In the genomic region with DNA sequence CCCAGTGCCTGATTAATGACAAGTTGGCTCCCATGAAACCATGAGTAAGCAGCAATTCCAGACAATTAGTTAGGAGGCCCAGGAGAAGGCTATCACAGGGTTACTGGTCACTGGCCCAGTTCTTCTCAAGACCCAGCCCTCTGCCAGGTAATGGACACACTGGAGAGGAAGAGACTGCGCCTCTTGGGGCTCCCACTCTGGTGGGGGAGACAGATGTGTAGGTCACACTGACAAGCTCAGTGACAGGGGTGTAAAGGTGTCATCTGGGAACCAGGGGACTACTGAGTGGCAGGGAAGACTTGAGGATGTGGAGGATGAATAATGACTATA, we compare ENCODE assay signal across 18 cellular contexts. TPM values are rescaled to one million over a fixed set of nuclear protein-coding genes. Genes with fewer than 3 reads are reported as not detected.
DNase-seq lines count a peak whose midpoint lies in the region; ATAC-seq and TF ChIP-seq lines count a peak whose summit lies in the region.
"Had no signal": no experiment of that assay in that cellular context is flagged by ENCODE, and none has a peak within 500 bp of the region (broad histone marks: within the 10 kb centered on the region; RNA-seq: fewer than 3 reads in every experiment).

No MANE protein-coding gene starts in this region.

- H3K36me3 Mint-ChIP-seq in CD4-positive, alpha-beta T cell (ENCODE audit: low read depth): no peaks in the 10 kb centered on the region
- H3K36me3 Mint-ChIP-seq in brain: no peaks in the 10 kb centered on the region

- H3K79me2 ChIP-seq in osteoblast (ENCODE audit: insufficient read depth, low read length): no peaks in the 10 kb centered on the region

- ATAC-seq in CD4-positive, alpha-beta T cell (ENCODE audit: poor library complexity): no peak
- no peak for ATAC-seq in upper lobe of left lung (ENCODE audit: low FRiP score in 2 of 2)
- ATAC-seq: Panc1 had no signal

- CTCF ChIA-PET in CD4-positive, alpha-beta T cell (lab: Charles Lee): no interaction called here

- H3K4me3 Mint-ChIP-seq in CD4-positive, alpha-beta T cell: peak overlapping the region; percentile 20
- H3K4me3 Mint-ChIP-seq in brain: peak overlapping the region in 3 of 5 experiments; percentile 10 to 52 (median 37)

- no peak for DNase-seq in CD4-positive, alpha-beta T cell
- DNase-seq in D341Med (ENCODE audit: low spot score) (peak; percentile 3), osteoblast (ENCODE audit: insufficient read length, low spot score, missing footprints) (peak; percentile 74), upper lobe of left lung (no peak), KG1 (lab: John Stamatoyannopoulos, UW) (no peak), BE2C (no peak)
- DNase-seq: CD4-positive, alpha-beta memory T cell; DMS153; Kasumi-1; NCI-H1694; NCI-H2081; NCI-H2171 treated with DMSO at 0.1 percent for 48 hours had no signal

- H3K4me1 Mint-ChIP-seq in CD4-positive, alpha-beta T cell (ENCODE audit: low read depth): peaks cover 15% of the 10 kb centered on the region
- peaks cover 52% of the 10 kb centered on the region for H3K4me1 Mint-ChIP-seq in brain

- WGBS in upper lobe of left lung, 2 donors: 85 to 100% methylated on average over 1 of the region's 1 CpG

- no peak overlapping the region for H3K27ac Mint-ChIP-seq in CD4-positive, alpha-beta T cell
- no peak overlapping the region for H3K27ac Mint-ChIP-seq in brain
- H3K27ac Mint-ChIP-seq: IgD-negative memory B cell had no signal

- TF ChIP-seq CTCF in CD4-positive, alpha-beta T cell (IDR thresholded peaks at IDR 0.05): no peak
- TF ChIP-seq CTCF in brain (conservative IDR thresholded peaks at IDR 0.05) (no peak), osteoblast (IDR thresholded peaks at IDR 0.05; ENCODE audit: extremely low read depth, low read depth, low read length) (no peak), upper lobe of left lung (IDR thresholded peaks at IDR 0.05) (no peak), BE2C (IDR thresholded peaks at IDR 0.05; ENCODE audit: low read depth, low read length) (no peak)

- no peak for TF ChIP-seq POLR2A in upper lobe of left lung (IDR thresholded peaks at IDR 0.05)

- peaks cover 4% of the 10 kb centered on the region for H4K20me1 ChIP-seq in osteoblast (ENCODE audit: insufficient read depth, low read length)

- H3K36me3 ChIP-seq in osteoblast (ENCODE audit: insufficient read depth, low read length): no peaks in the 10 kb centered on the region
- no peaks in the 10 kb centered on the region for H3K36me3 ChIP-seq in upper lobe of left lung
- H3K36me3 ChIP-seq in BE2C: no peaks in the 10 kb centered on the region

- peaks cover 91% of the 10 kb centered on the region for H3K27me3 Mint-ChIP-seq in CD4-positive, alpha-beta T cell
- H3K27me3 Mint-ChIP-seq in brain: peaks cover 40% of the 10 kb centered on the region

- TF ChIP-seq EP300 in upper lobe of left lung (IDR thresholded peaks at IDR 0.05): no peak

- peaks cover 90% of the 10 kb centered on the region for H3K27me3 ChIP-seq in CD4-positive, alpha-beta T cell (ENCODE audit: control insufficient read depth, insufficient read depth, low read length)
- H3K27me3 ChIP-seq in osteoblast (ENCODE audit: insufficient read depth, low read length): peaks cover 24% of the 10 kb centered on the region
- H3K27me3 ChIP-seq in upper lobe of left lung: peaks cover 0 to 34% (median 23%) of the 10 kb centered on the region in 4 donors
- peaks cover 9% of the 10 kb centered on the region for H3K27me3 ChIP-seq in BE2C

- no peak overlapping the region for H3K4me3 ChIP-seq in osteoblast (ENCODE audit: insufficient read depth, low read length)
- H3K4me3 ChIP-seq in upper lobe of left lung: no peak overlapping the region
- no peak overlapping the region for H3K4me3 ChIP-seq in BE2C (ENCODE audit: low read depth, low read length)
- H3K4me3 ChIP-seq: BLaER1 had no signal

- H3K27ac ChIP-seq in CD4-positive, alpha-beta T cell (ENCODE audit: low read depth, low read length): no peak overlapping the region
- H3K27ac ChIP-seq in osteoblast (ENCODE audit: low read depth, low read length) (no peak overlapping the region), upper lobe of left lung (no peak overlapping the region)
- H3K27ac ChIP-seq: BLaER1 had no signal

- H3K9me3 Mint-ChIP-seq in CD4-positive, alpha-beta T cell: no peaks in the 10 kb centered on the region
- peaks cover 0 to 7% (median 0%) of the 10 kb centered on the region in 5 experiments for H3K9me3 Mint-ChIP-seq in brain
- H3K9me3 Mint-ChIP-seq: IgD-negative memory B cell had no signal

- no peaks in the 10 kb centered on the region for H3K4me1 ChIP-seq in osteoblast (ENCODE audit: insufficient read depth, low read length)
- peaks cover 15 to 25% (median 24%) of the 10 kb centered on the region in 4 donors for H3K4me1 ChIP-seq in upper lobe of left lung
- no peaks in the 10 kb centered on the region for H3K4me1 ChIP-seq in BE2C

- no peak overlapping the region for H3K4me2 ChIP-seq in osteoblast (ENCODE audit: insufficient read depth, low read length)
- H3K4me2 ChIP-seq: BLaER1 had no signal

- intact Hi-C loops in CD4-positive, alpha-beta T cell (cut with DNase I, micrococcal nuclease): no loop called here

- no peak overlapping the region for H2AFZ ChIP-seq in osteoblast (ENCODE audit: low read length)

- POLR2A ChIA-PET in CD4-positive, alpha-beta T cell (lab: Charles Lee): no interaction called here

- no peaks in the 10 kb centered on the region for H3K9me3 ChIP-seq in CD4-positive, alpha-beta T cell (ENCODE audit: control insufficient read depth, low read length)
- H3K9me3 ChIP-seq in osteoblast (ENCODE audit: low read depth, low read length) (no peaks in the 10 kb centered on the region), upper lobe of left lung (no peaks in the 10 kb centered on the region), BE2C (no peaks in the 10 kb centered on the region)
- H3K9me3 ChIP-seq: BLaER1 had no signal

RNA-seq across cellular contexts. Expression of gene HPCA, which starts 4.9 kb away (rescaled TPM):
- total RNA-seq in CD4-positive, alpha-beta T cell: not detected
- polyA plus RNA-seq in brain (ENCODE audit: insufficient read depth, low read depth, low replicate concordance): 75.9 TPM
- total RNA-seq in osteoblast: not detected in 2 replicates
- total RNA-seq in upper lobe of left lung: not detected
- polyA plus RNA-seq in BE2C (2012; ENCODE audit: insufficient read depth, insufficient read length, low read depth): 0.57 TPM
- total RNA-seq: G401, MCF 10A had no signal
- polyA plus RNA-seq: CD4-positive, alpha-beta memory T cell; IgD-negative memory B cell had no signal

RNA-seq across cellular contexts. Expression of gene TMEM54, which starts 10.0 kb away (rescaled TPM):
- not detected for total RNA-seq in CD4-positive, alpha-beta T cell
- 51.4 TPM for polyA plus RNA-seq in brain (ENCODE audit: insufficient read depth, low read depth, low replicate concordance)
- total RNA-seq in osteoblast (16.5 and 22.4 TPM in 2 replicates), upper lobe of left lung (10 to 100 TPM; 37.7 to 94.1 (median 58.6) TPM)
- polyA plus RNA-seq in BE2C (2012; ENCODE audit: insufficient read depth, insufficient read length, low read depth): not detected
- total RNA-seq: CD4-positive, alpha-beta memory T cell had no signal
- polyA plus RNA-seq: CD4-positive, alpha-beta memory T cell; IgD-negative memory B cell had no signal

RNA-seq across cellular contexts. Expression of gene FNDC5, which starts 20.5 kb away (rescaled TPM):
- not detected for total RNA-seq in CD4-positive, alpha-beta T cell
- polyA plus RNA-seq in brain (ENCODE audit: insufficient read depth, low read depth, low replicate concordance): 20.8 TPM
- total RNA-seq in osteoblast (0.36 TPM in 1 of 2 replicates, not detected in the other), upper lobe of left lung (10 to 100 TPM in 1 of 6 donors, 1 to 10 TPM in 2, under 1 TPM in 1, not detected in 2; 0.30 to 10.3 (median 2.2) TPM)
- 26.4 TPM for polyA plus RNA-seq in BE2C (2012; ENCODE audit: insufficient read depth, insufficient read length, low read depth)
- total RNA-seq: CD4-positive, alpha-beta memory T cell; MCF 10A had no signal
- polyA plus RNA-seq: CD4-positive, alpha-beta memory T cell; IgD-negative memory B cell had no signal

Comparison
In these comparisons a context has a peak if more than half of its experiments do, and no peak if none do; other contexts are left out.
1. DNase-seq: peak in D341Med (single experiment) and osteoblast (single experiment); none in CD4-positive, alpha-beta T cell (0 of 10), upper lobe of left lung (0 of 2), KG1 (single experiment) and BE2C (single experiment).
2. RNA of gene TMEM54, which starts 10.0 kb away (total RNA-seq): 37.7 to 94.1 TPM in upper lobe of left lung and 16.5 to 22.4 TPM in osteoblast; not detected in CD4-positive, alpha-beta T cell; every median in the first group is over 10 times any median in the second.